Comparison of ENCODE assay signal across 10 cellular contexts in genomic region chr19:1325568-1326294, GRCh38. TPM values are rescaled to one million over a fixed set of nuclear protein-coding genes. Genes with fewer than 3 reads are reported as not detected.
DNase-seq lines count a peak whose midpoint lies in the region; ATAC-seq, FAIRE-seq and TF ChIP-seq lines count a peak whose summit lies in the region.
"Had no signal": no experiment of that assay in that cellular context is flagged by ENCODE, and none has a peak within 500 bp of the region (broad histone marks: within the 10 kb centered on the region; RNA-seq: fewer than 3 reads in every experiment).

No MANE protein-coding gene starts in this region.

- H3K4me3 ChIP-seq in GM23338 (peak overlapping the region; percentile 65), skin epidermis (peak overlapping the region in 4 of 7 experiments; percentile 17 to 31 (median 24))
- H3K4me3 ChIP-seq: lung had no signal

- H3K4me1 Mint-ChIP-seq in GM23338 = peaks cover 5% of the 10 kb centered on the region
- H3K4me1 Mint-ChIP-seq in activated naive CD8-positive, alpha-beta T cell (ENCODE audit: low read depth) = no peaks in the 10 kb centered on the region
- peaks cover 25% of the 10 kb centered on the region for H3K4me1 Mint-ChIP-seq in glutamatergic neuron (ENCODE audit: low read depth, unreplicated experiment)

- H3K27ac ChIP-seq in GM23338 (ENCODE audit: low read depth) = no peak overlapping the region
- no peak overlapping the region for H3K27ac ChIP-seq in skin epidermis

- 0 out of 2 replicates have a peak, but pooled peaks cover 10% of the 10 kb centered on the region for H3K27me3 ChIP-seq in GM23338 (ENCODE audit: insufficient read depth)

- TF ChIP-seq CTCF in GM23338 (conservative IDR thresholded peaks at IDR 0.05; ENCODE audit: low read depth in 2 of 2) (no peak), glutamatergic neuron (IDR thresholded peaks at IDR 0.05; ENCODE audit: partially characterized antibody, unreplicated experiment) (no peak)

- H3K27ac Mint-ChIP-seq in GM23338 (no peak overlapping the region), glutamatergic neuron (ENCODE audit: unreplicated experiment) (peak overlapping the region; percentile 81)
- no peak overlapping the region for H3K27ac Mint-ChIP-seq in activated naive CD8-positive, alpha-beta T cell

- H3K4me3 Mint-ChIP-seq in GM23338 (peak overlapping the region; percentile 67; the same call in 2 of the 3 replicates), glutamatergic neuron (ENCODE audit: unreplicated experiment) (peak overlapping the region; percentile 80)
- H3K4me3 Mint-ChIP-seq in activated naive CD8-positive, alpha-beta T cell = peak overlapping the region; percentile 10

- peak overlapping the region; percentile 98 for H2AFZ ChIP-seq in GM23338

- DNase-seq in GM23338 (ENCODE audit: low spot score) = no peak
- DNase-seq in glutamatergic neuron = no peak
- DNase-seq in HUDEP-2 (lab: John Stamatoyannopoulos, UW; ENCODE audit: unreplicated experiment in 76 of 76) = no peak
- DNase-seq in GM12892 (ENCODE audit: insufficient read length) = no peak
- DNase-seq in NCI-H1694 (lab: John Stamatoyannopoulos, UW) = no peak
- DNase-seq: NCI-H510A treated with DMSO at 0.1 percent for 48 hours had no signal

- no peaks in the 10 kb centered on the region for H4K20me1 ChIP-seq in GM23338 (replicated peaks; ENCODE audit: insufficient read depth)

- no peaks in the 10 kb centered on the region for H3K36me3 ChIP-seq in GM23338 (ENCODE audit: insufficient read depth)

- H3K79me2 ChIP-seq in GM23338 (replicated peaks; ENCODE audit: insufficient read depth) = no peaks in the 10 kb centered on the region

- no peaks in the 10 kb centered on the region for H3K9me2 ChIP-seq in GM23338 (ENCODE audit: insufficient read depth)

- H3K27me3 Mint-ChIP-seq in GM23338 (ENCODE audit: insufficient read depth, low read depth, poor library complexity) = peaks cover 18% of the 10 kb centered on the region
- peaks cover 10% of the 10 kb centered on the region for H3K27me3 Mint-ChIP-seq in activated naive CD8-positive, alpha-beta T cell
- peaks cover 8% of the 10 kb centered on the region for H3K27me3 Mint-ChIP-seq in glutamatergic neuron (ENCODE audit: unreplicated experiment)

- ATAC-seq in GM23338 (no peak), HG02970 (IDR thresholded peaks at IDR 0.05; ENCODE audit: low FRiP score, unreplicated experiment) (no peak)

- FAIRE-seq in GM12892 (lab: Jason Lieb, UNC) = no peak

- peak overlapping the region; percentile 86 for H3K4me2 ChIP-seq in GM23338

- no peaks in the 10 kb centered on the region for H3K4me1 ChIP-seq in GM23338 (ENCODE audit: insufficient read depth)

- peaks cover 2% of the 10 kb centered on the region; the same call in 1 of the 2 replicates for H3F3A ChIP-seq in GM23338 (replicated peaks; ENCODE audit: low read depth)

- TF ChIP-seq POLR2A in GM12892 (IDR thresholded peaks at IDR 0.05; ENCODE audit: low read depth, low read length) = no peak

- H3K36me3 Mint-ChIP-seq in GM23338 (ENCODE audit: low read depth) = no peaks in the 10 kb centered on the region
- H3K36me3 Mint-ChIP-seq in activated naive CD8-positive, alpha-beta T cell = peaks cover 4% of the 10 kb centered on the region
- H3K36me3 Mint-ChIP-seq in glutamatergic neuron (ENCODE audit: unreplicated experiment) = no peaks in the 10 kb centered on the region

- H3K9me3 Mint-ChIP-seq in GM23338 = no peaks in the 10 kb centered on the region
- no peaks in the 10 kb centered on the region for H3K9me3 Mint-ChIP-seq in activated naive CD8-positive, alpha-beta T cell (ENCODE audit: low read depth)
- H3K9me3 Mint-ChIP-seq in glutamatergic neuron (ENCODE audit: unreplicated experiment) = peaks cover 13% of the 10 kb centered on the region

TF ChIP-seq in GM23338, 12 proteins besides CTCF, POLR2A, EP300 and RAD21 (continues in another document):
- no peak for TF ChIP-seq POLR2AphosphoS5 (IDR thresholded peaks at IDR 0.05; ENCODE audit: low read depth)
- TF ChIP-seq STAT1 (IDR thresholded peaks at IDR 0.05; ENCODE audit: unreplicated experiment) = no peak
- no peak for TF ChIP-seq NANOG (IDR thresholded peaks at IDR 0.05; ENCODE audit: borderline replicate concordance)
- TF ChIP-seq, protein P1, sequence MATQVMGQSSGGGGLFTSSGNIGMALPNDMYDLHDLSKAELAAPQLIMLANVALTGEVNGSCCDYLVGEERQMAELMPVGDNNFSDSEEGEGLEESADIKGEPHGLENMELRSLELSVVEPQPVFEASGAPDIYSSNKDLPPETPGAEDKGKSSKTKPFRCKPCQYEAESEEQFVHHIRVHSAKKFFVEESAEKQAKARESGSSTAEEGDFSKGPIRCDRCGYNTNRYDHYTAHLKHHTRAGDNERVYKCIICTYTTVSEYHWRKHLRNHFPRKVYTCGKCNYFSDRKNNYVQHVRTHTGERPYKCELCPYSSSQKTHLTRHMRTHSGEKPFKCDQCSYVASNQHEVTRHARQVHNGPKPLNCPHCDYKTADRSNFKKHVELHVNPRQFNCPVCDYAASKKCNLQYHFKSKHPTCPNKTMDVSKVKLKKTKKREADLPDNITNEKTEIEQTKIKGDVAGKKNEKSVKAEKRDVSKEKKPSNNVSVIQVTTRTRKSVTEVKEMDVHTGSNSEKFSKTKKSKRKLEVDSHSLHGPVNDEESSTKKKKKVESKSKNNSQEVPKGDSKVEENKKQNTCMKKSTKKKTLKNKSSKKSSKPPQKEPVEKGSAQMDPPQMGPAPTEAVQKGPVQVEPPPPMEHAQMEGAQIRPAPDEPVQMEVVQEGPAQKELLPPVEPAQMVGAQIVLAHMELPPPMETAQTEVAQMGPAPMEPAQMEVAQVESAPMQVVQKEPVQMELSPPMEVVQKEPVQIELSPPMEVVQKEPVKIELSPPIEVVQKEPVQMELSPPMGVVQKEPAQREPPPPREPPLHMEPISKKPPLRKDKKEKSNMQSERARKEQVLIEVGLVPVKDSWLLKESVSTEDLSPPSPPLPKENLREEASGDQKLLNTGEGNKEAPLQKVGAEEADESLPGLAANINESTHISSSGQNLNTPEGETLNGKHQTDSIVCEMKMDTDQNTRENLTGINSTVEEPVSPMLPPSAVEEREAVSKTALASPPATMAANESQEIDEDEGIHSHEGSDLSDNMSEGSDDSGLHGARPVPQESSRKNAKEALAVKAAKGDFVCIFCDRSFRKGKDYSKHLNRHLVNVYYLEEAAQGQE (IDR thresholded peaks at IDR 0.05; ENCODE audit: unreplicated experiment) = no peak
- no peak for TF ChIP-seq CREB1 (CRISPR knock-in tag; IDR thresholded peaks at IDR 0.05; ENCODE audit: low read depth)

RNA-seq across cellular contexts. Expression of gene EFNA2, which starts 40.1 kb away (rescaled TPM):
- 8.2 and 10.3 TPM in 2 replicates for total RNA-seq in GM23338 (2014; rRNA removed; shearing (Covaris generic))
- polyA plus RNA-seq in GM23338 (2016; fragmentation: Nextera tagmentation; extraction: Ambion mirVana) = 2.7 and 4.8 TPM in 2 replicates
- 61.4 TPM for total RNA-seq in glutamatergic neuron (ENCODE audit: unreplicated experiment)
- not detected for polyA plus RNA-seq in GM12892 (2012; ENCODE audit: missing spikeins)
- polyA plus RNA-seq: lung had no signal

RNA-seq across cellular contexts. Expression of gene FAM174C, which starts 50.4 kb away (rescaled TPM):
- total RNA-seq in GM23338 (2014; rRNA removed; shearing (Covaris generic)) = 39.2 and 60.4 TPM in 2 replicates
- polyA plus RNA-seq in GM23338 (2016; fragmentation: Nextera tagmentation; extraction: Ambion mirVana) = 62.3 and 68.0 TPM in 2 replicates
- total RNA-seq in glutamatergic neuron (ENCODE audit: unreplicated experiment) = 17.3 TPM
- 20.2 TPM for polyA plus RNA-seq in GM12892 (2012; ENCODE audit: missing spikeins)

RNA-seq across cellular contexts. Expression of gene CIRBP, which starts 56.6 kb away (rescaled TPM):
- total RNA-seq in GM23338 (2014; rRNA removed; shearing (Covaris generic)) = 152 and 202 TPM in 2 replicates
- polyA plus RNA-seq in GM23338 (2016; fragmentation: Nextera tagmentation; extraction: Ambion mirVana) = 153 and 160 TPM in 2 replicates
- 341 TPM for total RNA-seq in glutamatergic neuron (ENCODE audit: unreplicated experiment)
- polyA plus RNA-seq in GM12892 (2012; ENCODE audit: missing spikeins) = 276 TPM

RNA-seq across cellular contexts. Expression of gene NDUFS7, which starts 58.0 kb away (rescaled TPM):
- 128 and 132 TPM in 2 replicates for total RNA-seq in GM23338 (2014; rRNA removed; shearing (Covaris generic))
- polyA plus RNA-seq in GM23338 (2016; fragmentation: Nextera tagmentation; extraction: Ambion mirVana) = 201 and 203 TPM in 2 replicates
- total RNA-seq in glutamatergic neuron (ENCODE audit: unreplicated experiment) = 123 TPM
- 13.5 TPM for polyA plus RNA-seq in GM12892 (2012; ENCODE audit: missing spikeins)

Comparison
In these comparisons a context has a peak if more than half of its experiments do, and no peak if none do; other contexts are left out.
1. H3K4me3 Mint-ChIP-seq: peak in every context shown above with its lines; median percentile 80 in glutamatergic neuron; 67 in GM23338; 10 in activated naive CD8-positive, alpha-beta T cell.